Comparison of ENCODE assay signal across 17 cellular contexts in the genomic region with DNA sequence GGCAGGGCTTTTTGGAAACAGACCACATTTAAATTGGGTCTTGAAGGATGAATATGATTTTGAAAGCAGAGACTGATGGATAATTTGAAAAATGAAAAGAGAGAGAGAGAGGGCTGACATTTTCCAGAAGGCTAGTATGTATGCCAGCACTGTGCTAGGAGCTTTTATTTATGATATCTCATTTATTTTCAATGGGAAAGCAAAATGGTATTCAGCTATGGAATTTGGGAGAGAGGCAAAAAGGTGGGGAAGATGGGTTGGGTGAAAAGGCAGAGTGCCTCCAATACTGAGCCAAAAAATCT.
"Had no signal": no experiment of that assay in that cellular context is flagged by ENCODE, and none has a peak within 500 bp of the region (broad histone marks: within the 10 kb centered on the region; RNA-seq: fewer than 3 reads in every experiment).

No MANE protein-coding gene starts in this region.

- H3K27me3 ChIP-seq: foreskin keratinocyte, hepatocyte, ovary, right atrium auricular region, suprapubic skin, thyroid gland, vagina had no signal

- H3K4me2 ChIP-seq: hepatocyte had no signal

- FAIRE-seq: endothelial cell of umbilical vein, kidney had no signal

- H2AFZ ChIP-seq: hepatocyte had no signal

- H3K27ac ChIP-seq: coronary artery, foreskin keratinocyte, hepatocyte, ovary, right atrium auricular region, suprapubic skin, vagina had no signal

- H3K4me1 ChIP-seq: foreskin keratinocyte, thyroid gland had no signal

- ATAC-seq: left ventricle myocardium superior, natural killer cell had no signal

- H3K36me3 ChIP-seq: ovary, right atrium auricular region, suprapubic skin, thyroid gland, vagina had no signal

- H3K9me3 ChIP-seq: ovary, right atrium auricular region, suprapubic skin, thyroid gland, vagina had no signal

- DNase-seq: effector CD4-positive, alpha-beta T cell; erythroblast; foreskin keratinocyte; kidney; left cardiac atrium; left ventricle myocardium superior; natural killer cell; ovary; stimulated activated CD4-positive, alpha-beta T cell treated with anti-CD3 and anti-CD28 coated beads, Interleukin-12 subunit alpha, Interleukin-12 subunit beta, amount 100 ng/mL, for 4 hours; stimulated activated naive CD4-positive, alpha-beta T cell treated with Interleukin-2 at 50 U/mL for 16 hours; thyroid gland had no signal

- H3K4me3 ChIP-seq: coronary artery, hepatocyte, ovary, right atrium auricular region, suprapubic skin, thyroid gland, vagina had no signal
